ENCODE assay signal across 16 cellular contexts in genomic region chr20:48771542-48771941, GRCh38. TPM values are rescaled to one million over a fixed set of nuclear protein-coding genes. Genes with fewer than 3 reads are reported as not detected.
A peak's percentile ranks its signal among the peaks of the same experiment; 100 is the strongest.
DNase-seq lines count a peak whose midpoint lies in the region; ATAC-seq, FAIRE-seq and TF ChIP-seq lines count a peak whose summit lies in the region.
"Had no signal": no experiment of that assay in that cellular context is flagged by ENCODE, and none has a peak within 500 bp of the region (broad histone marks: within the 10 kb centered on the region; RNA-seq: fewer than 3 reads in every experiment).

No MANE protein-coding gene starts in this region.

- H4K20me1 ChIP-seq in astrocyte (ENCODE audit: insufficient read depth, low read length) (peaks cover 7% of the 10 kb centered on the region), HepG2 (ENCODE audit: insufficient read depth, low read length) (no peaks in the 10 kb centered on the region)

- no peak for ATAC-seq in HepG2

- TF ChIP-seq EP300 in HepG2 (IDR thresholded peaks at IDR 0.05; ENCODE audit: low read depth in 2 of 2, low read length in 2 of 2) (no peak), HepG2 (CRISPR knock-in tag; IDR thresholded peaks at IDR 0.05; ENCODE audit: borderline replicate concordance) (no peak)

- H3K9ac ChIP-seq in astrocyte (ENCODE audit: low read length) (no peak overlapping the region), HepG2 (ENCODE audit: insufficient read depth, low read depth, low read length) (no peak overlapping the region)

- CTCF ChIA-PET in Caco-2 (lab: Charles Lee): no interaction called here
- CTCF ChIA-PET in HepG2 (lab: Yijun Ruan, JAX; ENCODE audit: low intra/inter-chr PET ratio, low total read pairs): no interaction called here

- H3K36me3 Mint-ChIP-seq in astrocyte (ENCODE audit: low read depth, unreplicated experiment): peaks cover 4% of the 10 kb centered on the region
- peaks cover 24% of the 10 kb centered on the region for H3K36me3 Mint-ChIP-seq in nephron progenitor cell (ENCODE audit: low read depth)
- no peaks in the 10 kb centered on the region for H3K36me3 Mint-ChIP-seq in Caco-2 (ENCODE audit: insufficient read depth, unreplicated experiment)

- H2AFZ ChIP-seq in astrocyte (ENCODE audit: low read depth, low read length): no peak overlapping the region
- no peak overlapping the region for H2AFZ ChIP-seq in HepG2 (ENCODE audit: low read length)

- H3K27me3 ChIP-seq in astrocyte (ENCODE audit: insufficient read depth, low read length) (no peaks in the 10 kb centered on the region), Caco-2 (replicated peaks; ENCODE audit: control insufficient read depth, insufficient read depth, low read length) (no peaks in the 10 kb centered on the region), HepG2 (ENCODE audit: control insufficient read depth in 1 of 2, insufficient read depth in 2 of 2, low read length in 2 of 2) (peaks cover 8 to 42% of the 10 kb centered on the region in 2 experiments; a peak in 3 of 5 replicates)
- H3K27me3 ChIP-seq: stomach had no signal

- no peak for TF ChIP-seq POLR2A in HepG2 (IDR thresholded peaks at IDR 0.05; ENCODE audit: insufficient read depth in 1 of 2, low read depth in 2 of 2, low read length in 2 of 2)

- BruUV-seq in Caco-2 (replicated peaks; lab: Mats Ljungman, UMichigan) (no TSS peak), HepG2 (replicated peaks; lab: Mats Ljungman, UMichigan) (no TSS peak)

- intact Hi-C loops in Caco-2 (cut with micrococcal nuclease; ENCODE audit: unreplicated experiment) (no loop called here), HepG2 (cut with micrococcal nuclease; ENCODE audit: unreplicated experiment) (no loop called here)

- H3K36me3 ChIP-seq in astrocyte (ENCODE audit: insufficient read depth, low read length): no peaks in the 10 kb centered on the region
- H3K36me3 ChIP-seq in Caco-2 (ENCODE audit: control insufficient read depth, insufficient read depth, low read length): no peaks in the 10 kb centered on the region
- H3K36me3 ChIP-seq in HepG2 (replicated peaks in 1 of 2; ENCODE audit: control insufficient read depth in 1 of 2, insufficient read depth in 2 of 2, low read length in 2 of 2): no peaks in the 10 kb centered on the region
- H3K36me3 ChIP-seq: stomach had no signal

- peaks cover 6% of the 10 kb centered on the region for H3K79me2 ChIP-seq in astrocyte (ENCODE audit: insufficient read depth, low read length)
- no peaks in the 10 kb centered on the region for H3K79me2 ChIP-seq in HepG2 (ENCODE audit: insufficient read depth, low read length)

- H3K27me3 Mint-ChIP-seq in astrocyte (ENCODE audit: low read depth, unreplicated experiment) (peaks cover 10% of the 10 kb centered on the region), nephron progenitor cell (ENCODE audit: low read depth, poor library complexity) (peaks cover 7% of the 10 kb centered on the region), Caco-2 (ENCODE audit: insufficient read depth, unreplicated experiment) (peaks cover 11% of the 10 kb centered on the region)

- in situ Hi-C loops in HepG2 (cut with HindIII; ENCODE audit: extremely low pct_ligation_motif_present, low pct_unique_long_range_greater_than_20kb): no loop called here

- H3K4me2 ChIP-seq in astrocyte (ENCODE audit: low read length): no peak overlapping the region
- H3K4me2 ChIP-seq in HepG2 (ENCODE audit: low read depth, low read length): no peak overlapping the region

- H3K4me3 Mint-ChIP-seq in astrocyte (ENCODE audit: unreplicated experiment) (no peak overlapping the region), nephron progenitor cell (no peak overlapping the region), Caco-2 (ENCODE audit: unreplicated experiment) (no peak overlapping the region)
- H3K4me3 Mint-ChIP-seq: brain; endodermal cell; T-helper 2 cell treated with Interferon-gamma antibody and Interleukin-4, amounts not matched to agents 5 μg/mL and 100 μg/mL, for 36 hours had no signal

- H3K4me1 Mint-ChIP-seq in astrocyte (ENCODE audit: low read depth, unreplicated experiment): peaks cover 5% of the 10 kb centered on the region
- H3K4me1 Mint-ChIP-seq in nephron progenitor cell: peaks cover 45% of the 10 kb centered on the region
- H3K4me1 Mint-ChIP-seq in Caco-2 (ENCODE audit: low read depth, unreplicated experiment): peaks cover 6% of the 10 kb centered on the region

- TF ChIP-seq CTCF in astrocyte (IDR thresholded peaks at IDR 0.05; ENCODE audit: insufficient read depth, low read depth, low read length) (no peak), nephron progenitor cell (IDR thresholded peaks at IDR 0.05) (no peak), Caco-2 (IDR thresholded peaks at IDR 0.05; ENCODE audit: insufficient read depth in 1 of 2, low read depth in 1 of 2, low read length in 1 of 2, severe bottlenecking in 1 of 2, unreplicated experiment in 1 of 2) (no peak), HepG2 (CRISPR knock-in tag; IDR thresholded peaks at IDR 0.05) (no peak)

- no peak for TF ChIP-seq RAD21 in HepG2 (CRISPR knock-in tag; IDR thresholded peaks at IDR 0.05)

- POLR2A ChIA-PET in Caco-2 (lab: Charles Lee): no interaction called here
- POLR2A ChIA-PET in HepG2 (lab: Yijun Ruan, JAX): no interaction called here

- H3K4me1 ChIP-seq in astrocyte (ENCODE audit: insufficient read depth, low read length) (peaks cover 6% of the 10 kb centered on the region), Caco-2 (0 out of 2 replicates have a peak, but pooled peaks cover 5% of the 10 kb centered on the region), HepG2 (ENCODE audit: insufficient read depth, low read length) (no peaks in the 10 kb centered on the region)

- 64% methylated on average over 10 of the region's 10 CpGs for WGBS in HepG2 (ENCODE audit: low lambda C conversion rate)

- DNase-seq in CD1c-positive myeloid dendritic cell (ENCODE audit: extremely low spot score): peak; percentile 49
- peak; percentile 22 for DNase-seq in M059J (ENCODE audit: low read depth)
- DNase-seq in astrocyte (ENCODE audit: low read depth): peak; percentile 56
- DNase-seq in nephron progenitor cell: peak; percentile 46
- no peak for DNase-seq in GM19239 (ENCODE audit: insufficient read length, low spot score)
- DNase-seq in Caco-2: no peak
- no peak for DNase-seq in RCC 7860 (ENCODE audit: low spot score)
- no peak for DNase-seq in HepG2 (ENCODE audit: low spot score)
- DNase-seq: Calu3; endodermal cell; HCEC 1CT; mammary epithelial cell; stimulated activated CD4-positive, alpha-beta T cell treated with anti-CD3 and anti-CD28 coated beads, Interleukin-4, amount 100 ng/mL, for 1 hour; stomach had no signal

- H3K4me3 ChIP-seq in astrocyte (ENCODE audit: insufficient read depth, low read depth, low read length) (no peak overlapping the region), Caco-2 (ENCODE audit: low read depth, low read length) (no peak overlapping the region), HepG2 (replicated peaks in 1 of 3; ENCODE audit: insufficient read depth in 1 of 3, low read depth in 2 of 3, low read length in 3 of 3) (no peak overlapping the region)
- H3K4me3 ChIP-seq: stomach had no signal

- peaks cover 6% of the 10 kb centered on the region for H3K9me3 Mint-ChIP-seq in astrocyte (ENCODE audit: unreplicated experiment)
- peaks cover 25% of the 10 kb centered on the region for H3K9me3 Mint-ChIP-seq in nephron progenitor cell
- peaks cover 12% of the 10 kb centered on the region for H3K9me3 Mint-ChIP-seq in Caco-2 (ENCODE audit: unreplicated experiment)

- H3K27ac Mint-ChIP-seq in astrocyte (ENCODE audit: unreplicated experiment): no peak overlapping the region
- no peak overlapping the region for H3K27ac Mint-ChIP-seq in nephron progenitor cell
- no peak overlapping the region for H3K27ac Mint-ChIP-seq in Caco-2 (ENCODE audit: unreplicated experiment)
- H3K27ac Mint-ChIP-seq: brain; endodermal cell; T-helper 2 cell treated with Interferon-gamma antibody and Interleukin-4, amounts not matched to agents 5 μg/mL and 100 μg/mL, for 36 hours had no signal

- H3K9me3 ChIP-seq in astrocyte (ENCODE audit: insufficient read depth, low read depth, low read length) (no peaks in the 10 kb centered on the region), Caco-2 (peaks cover 10% of the 10 kb centered on the region), HepG2 (ENCODE audit: low read length) (no peaks in the 10 kb centered on the region)
- H3K9me3 ChIP-seq: stomach had no signal

- no peak overlapping the region for H3K27ac ChIP-seq in astrocyte (ENCODE audit: low read depth, low read length)
- no peak overlapping the region for H3K27ac ChIP-seq in HepG2 (ENCODE audit: extremely low read length, insufficient read depth, low read length)

- FAIRE-seq in astrocyte (lab: Jason Lieb, UNC) (no peak), GM19239 (lab: Jason Lieb, UNC) (no peak), RCC 7860 (lab: Jason Lieb, UNC) (no peak), HepG2 (lab: Jason Lieb, UNC) (no peak)

TF ChIP-seq in HepG2, 621 proteins besides CTCF, POLR2A, EP300 and RAD21 (continues in another document):
- no peak for TF ChIP-seq ZNF264 (CRISPR knock-in tag; IDR thresholded peaks at IDR 0.05)
- no peak for TF ChIP-seq TBP (CRISPR knock-in tag; IDR thresholded peaks at IDR 0.05)
- no peak for TF ChIP-seq POLR2AphosphoS5 (IDR thresholded peaks at IDR 0.05; ENCODE audit: low read depth, low read length)

RNA-seq across cellular contexts. Expression of gene PREX1, which starts 56.3 kb away (rescaled TPM):
- 1.5 and 5.2 TPM in 2 replicates for total RNA-seq in M059J (2014; rRNA removed; shearing (Covaris generic))
- total RNA-seq in astrocyte (2.0 and 3.5 TPM in 2 replicates), Caco-2 (2022) (7.7 and 9.5 TPM in 2 replicates), HepG2 (2016; rRNA removed; fragmentation: Illumina TruSeq; extraction: Trizol) (0.02 and 0.06 TPM in 2 replicates)
- total RNA-seq in HepG2 (2016; cell fraction: cytosol; rRNA removed; fragmentation: Illumina TruSeq; extraction: Trizol; ENCODE audit: low read depth): under 0.01 TPM in 1 of 2 replicates, not detected in the other
- total RNA-seq in HepG2 (2016; cell fraction: insoluble cytoplasmic fraction; rRNA removed; fragmentation: Illumina TruSeq; extraction: Trizol): 0.02 TPM in 1 of 2 replicates, not detected in the other
- 0.03 and 0.56 TPM in 2 replicates for total RNA-seq in HepG2 (2016; cell fraction: membrane; rRNA removed; fragmentation: Illumina TruSeq; extraction: Trizol)
- not detected in 2 replicates for total RNA-seq in HepG2 (2016; cell fraction: nucleus; rRNA removed; fragmentation: Illumina TruSeq; extraction: Trizol)
- polyA plus RNA-seq in HepG2 (2011; rRNA removed): 0.04 and 0.05 TPM in 2 replicates
- polyA plus RNA-seq in HepG2 (2011; cell fraction: cytosol; rRNA removed): 0.03 and 0.07 TPM in 2 replicates
- 0.17 and 0.19 TPM in 2 replicates for polyA plus RNA-seq in HepG2 (2011; cell fraction: nucleus; rRNA removed)
- polyA plus RNA-seq in HepG2 (2012): 0.03 and 0.05 TPM in 2 replicates
- polyA plus RNA-seq in HepG2 (2016; cell fraction: cytosol; fragmentation: Illumina TruSeq; extraction: Trizol; ENCODE audit: low read depth): 0.02 TPM in 1 of 2 replicates, not detected in the other
- not detected in 2 replicates for polyA plus RNA-seq in HepG2 (2016; cell fraction: insoluble cytoplasmic fraction; fragmentation: Illumina TruSeq; extraction: Trizol; ENCODE audit: low read depth)
- not detected in 2 replicates for polyA plus RNA-seq in HepG2 (2016; cell fraction: membrane; fragmentation: Illumina TruSeq; extraction: Trizol; ENCODE audit: low read depth)
- polyA plus RNA-seq in HepG2 (2016; cell fraction: nucleus; fragmentation: Illumina TruSeq; extraction: Trizol; ENCODE audit: insufficient read depth, low read depth): not detected in 2 replicates
- polyA minus RNA-seq in HepG2 (2011; rRNA and poly(A)+ RNA removed; ENCODE audit: low replicate concordance): 0.08 and 15.2 TPM in 2 replicates
- 0.20 and 0.44 TPM in 2 replicates for polyA minus RNA-seq in HepG2 (2011; cell fraction: cytosol; rRNA and poly(A)+ RNA removed)
- polyA minus RNA-seq in HepG2 (2011; cell fraction: nucleus; rRNA and poly(A)+ RNA removed): 0.12 and 0.13 TPM in 2 replicates

Comparison
In these comparisons a context has a peak if more than half of its experiments do, and no peak if none do; other contexts are left out.
1. DNase-seq: peak in CD1c-positive myeloid dendritic cell (single experiment), M059J (single experiment), astrocyte (single experiment) and nephron progenitor cell (single experiment); none in GM19239 (single experiment), Caco-2 (0 of 2), RCC 7860 (single experiment) and HepG2 (single experiment).